In genomic region chr4:87042986-87043820, GRCh38 we compare ENCODE assay signal across 1 cellular context.
TF ChIP-seq lines count a peak whose summit lies in the region.

No MANE protein-coding gene starts in this region.

TF ChIP-seq in GM23338, 12 proteins besides CTCF, POLR2A, EP300 and RAD21 (continued from another document):
- TF ChIP-seq ZNF462 (CRISPR knock-in tag; IDR thresholded peaks at IDR 0.05): no peak
- TF ChIP-seq POLR2AphosphoS5 (IDR thresholded peaks at IDR 0.05; ENCODE audit: low read depth): no peak
- TF ChIP-seq JUNB (IDR thresholded peaks at IDR 0.05; ENCODE audit: unreplicated experiment): no peak
- no peak for TF ChIP-seq EZH2 (IDR thresholded peaks at IDR 0.05; ENCODE audit: low read depth, unreplicated experiment)
- no peak for TF ChIP-seq CREB1 (CRISPR knock-in tag; IDR thresholded peaks at IDR 0.05; ENCODE audit: low read depth)
- no peak for TF ChIP-seq REST (IDR thresholded peaks at IDR 0.05; ENCODE audit: unreplicated experiment)
- TF ChIP-seq STAT1 (IDR thresholded peaks at IDR 0.05; ENCODE audit: unreplicated experiment): no peak
- no peak for TF ChIP-seq NANOG (IDR thresholded peaks at IDR 0.05; ENCODE audit: borderline replicate concordance)
- TF ChIP-seq, protein P1, sequence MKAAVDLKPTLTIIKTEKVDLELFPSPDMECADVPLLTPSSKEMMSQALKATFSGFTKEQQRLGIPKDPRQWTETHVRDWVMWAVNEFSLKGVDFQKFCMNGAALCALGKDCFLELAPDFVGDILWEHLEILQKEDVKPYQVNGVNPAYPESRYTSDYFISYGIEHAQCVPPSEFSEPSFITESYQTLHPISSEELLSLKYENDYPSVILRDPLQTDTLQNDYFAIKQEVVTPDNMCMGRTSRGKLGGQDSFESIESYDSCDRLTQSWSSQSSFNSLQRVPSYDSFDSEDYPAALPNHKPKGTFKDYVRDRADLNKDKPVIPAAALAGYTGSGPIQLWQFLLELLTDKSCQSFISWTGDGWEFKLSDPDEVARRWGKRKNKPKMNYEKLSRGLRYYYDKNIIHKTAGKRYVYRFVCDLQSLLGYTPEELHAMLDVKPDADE (IDR thresholded peaks at IDR 0.05): no peak
- no peak for TF ChIP-seq ZNF331 (CRISPR knock-in tag; IDR thresholded peaks at IDR 0.05; ENCODE audit: low read depth)
- no peak for TF ChIP-seq ZNF114 (CRISPR knock-in tag; IDR thresholded peaks at IDR 0.05)
